ENCODE assay signal across 1 cellular context in the genomic region with DNA sequence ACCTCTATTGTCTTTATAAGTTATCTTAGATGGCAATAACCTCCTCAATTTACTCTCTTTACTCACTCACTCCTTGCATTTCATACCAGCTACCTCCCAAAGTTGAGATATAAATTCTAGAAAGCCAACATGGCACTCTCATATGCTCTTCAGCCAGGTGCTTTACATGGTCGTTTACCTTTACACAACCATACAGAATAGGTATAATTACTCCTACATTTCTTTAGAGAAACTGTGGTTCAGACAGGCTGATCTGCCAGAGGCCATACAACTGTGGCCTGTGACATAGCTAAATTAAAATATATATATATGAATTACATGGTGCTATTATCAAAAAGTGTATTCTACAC.
TF ChIP-seq lines count a peak whose summit lies in the region.

No MANE protein-coding gene starts in this region.

TF ChIP-seq in K562, 482 proteins besides CTCF, POLR2A, EP300 and RAD21:
- TF ChIP-seq RBM14 (IDR thresholded peaks at IDR 0.05; ENCODE audit: borderline replicate concordance, insufficient read depth, low read depth, low read length) (no peak), CBX3 (IDR thresholded peaks at IDR 0.05; ENCODE audit: borderline replicate concordance in 1 of 2, low read length in 2 of 2) (no peak), ZSCAN29 (IDR thresholded peaks at IDR 0.05) (no peak)
